1 cellular context compared by ENCODE assay signal in genomic region chr2:240716130-240716798, GRCh38.
TF ChIP-seq lines count a peak whose summit lies in the region.

No MANE protein-coding gene starts in this region.

TF ChIP-seq in HepG2, 621 proteins besides CTCF, POLR2A, EP300 and RAD21:
- TF ChIP-seq ZNF576 (CRISPR knock-in tag; IDR thresholded peaks at IDR 0.05) (no peak), SP5 (CRISPR knock-in tag; IDR thresholded peaks at IDR 0.05; ENCODE audit: borderline replicate concordance, low read depth) (no peak), EZH2 (conservative IDR thresholded peaks at IDR 0.05; ENCODE audit: low read depth, low read length) (peak; percentile 96), DNMT3B (CRISPR knock-in tag; conservative IDR thresholded peaks at IDR 0.05) (no peak), FOXA1 (IDR thresholded peaks at IDR 0.05) (no peak), FOXA1 (CRISPR knock-in tag; IDR thresholded peaks at IDR 0.05) (no peak)
